ENCODE assay signal across 33 cellular contexts in the genomic region with DNA sequence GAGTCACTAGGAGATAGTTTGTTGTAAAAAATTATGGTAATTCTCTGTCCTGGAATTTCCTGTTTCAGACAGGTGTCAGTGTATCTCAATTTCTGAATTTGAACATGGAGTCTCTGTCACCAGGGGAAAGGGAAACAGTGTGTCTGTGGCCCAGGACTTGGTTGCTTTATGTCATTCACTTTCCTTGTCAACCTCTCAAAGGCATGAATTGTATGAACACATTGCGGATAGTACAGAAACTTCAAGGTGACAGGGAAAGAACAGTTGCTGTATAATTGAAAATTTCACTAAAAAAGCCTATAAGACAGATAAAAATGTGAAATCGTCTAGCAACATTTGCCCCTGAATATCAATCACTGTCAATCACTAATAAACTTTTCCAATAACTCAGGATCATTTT.
"Had no signal": no experiment of that assay in that cellular context is flagged by ENCODE, and none has a peak within 500 bp of the region (broad histone marks: within the 10 kb centered on the region; RNA-seq: fewer than 3 reads in every experiment).

No MANE protein-coding gene starts in this region.

- H3K27ac ChIP-seq: KMS-11 had no signal

- H3K9ac ChIP-seq: KMS-11 had no signal

- H3K36me3 ChIP-seq: MG63 had no signal

- H3K4me2 ChIP-seq: KMS-11 had no signal

- H3K9me3 ChIP-seq: MG63 had no signal

- H3K27me3 ChIP-seq: MG63 had no signal

- DNase-seq: Karpas-422, Kasumi-1, KG1, MG63, MM.1S, MV-4-11, NCI-H1048, NCI-H1092, NCI-H1092 treated with DMSO at 0.1 percent for 48 hours, NCI-H1105, NCI-H1105 treated with DMSO at 0.1 percent for 48 hours, NCI-H1417, NCI-H1417 treated with DMSO at 0.1 percent for 48 hours, NCI-H1436, NCI-H1436 treated with DMSO at 0.1 percent for 48 hours, NCI-H146, NCI-H1694, NCI-H1694 treated with DMSO at 0.1 percent for 48 hours, NCI-H187, NCI-H187 treated with DMSO at 0.1 percent for 48 hours, NCI-H1930, NCI-H2029, NCI-H2029 treated with DMSO at 0.1 percent for 48 hours, NCI-H2081 treated with DMSO at 0.1 percent for 48 hours, NCI-H2107, NCI-H2171, NCI-H2227 treated with DMSO at 0.1 percent for 48 hours, NCI-H226, NCI-H446, NCI-H446 treated with DMSO at 0.1 percent for 48 hours, NCI-H510A, NCI-H510A treated with DMSO at 0.1 percent for 48 hours had no signal

- H3K4me3 ChIP-seq: MG63 had no signal
